In genomic region chr21:41878831-41879189, GRCh38 we compare ENCODE assay signal across 8 cellular contexts. TPM values are rescaled to one million over a fixed set of nuclear protein-coding genes. Genes with fewer than 3 reads are reported as not detected.
DNase-seq lines count a peak whose midpoint lies in the region; ATAC-seq and TF ChIP-seq lines count a peak whose summit lies in the region.

No MANE protein-coding gene starts in this region.

- H3K79me2 ChIP-seq in DOHH2 (ENCODE audit: control insufficient read depth, low read length) = peaks cover 54% of the 10 kb centered on the region
- H3K79me2 ChIP-seq in Karpas-422 (ENCODE audit: low read length) = peaks cover 7% of the 10 kb centered on the region
- peaks cover 24% of the 10 kb centered on the region; the same call in 1 of the 2 replicates for H3K79me2 ChIP-seq in SK-N-SH (ENCODE audit: insufficient read depth)

- no CpG with 5 or more reads among the region's 65 CpGs for WGBS in SK-N-SH (ENCODE audit: low lambda C conversion rate)
- 0% methylated on average over 4 of the region's 65 CpGs; no CpG with 5 or more reads in 1 of the 2 donors for WGBS in upper lobe of left lung, 2 donors

- TF ChIP-seq EP300 in SK-N-SH (IDR thresholded peaks at IDR 0.05; ENCODE audit: borderline replicate concordance in 1 of 2, low read depth in 1 of 2, low read length in 1 of 2) (no peak), upper lobe of left lung (IDR thresholded peaks at IDR 0.05) (no peak)

- TF ChIP-seq CTCF in DOHH2 (IDR thresholded peaks at IDR 0.05; ENCODE audit: low read depth, low read length, poor library complexity, severe bottlenecking) = no peak
- no peak for TF ChIP-seq CTCF in SK-N-SH (IDR thresholded peaks at IDR 0.05)
- TF ChIP-seq CTCF in cardiac muscle cell (IDR thresholded peaks at IDR 0.05; ENCODE audit: low read depth, low read length) = no peak
- TF ChIP-seq CTCF in upper lobe of left lung (IDR thresholded peaks at IDR 0.05) = no peak

- H3K9me2 ChIP-seq in DOHH2 (replicated peaks; ENCODE audit: control insufficient read depth, low read length) (no peaks in the 10 kb centered on the region), Karpas-422 (replicated peaks; ENCODE audit: insufficient read depth, low read length) (no peaks in the 10 kb centered on the region), SK-N-SH (no peaks in the 10 kb centered on the region)

- no peak overlapping the region for H2AFZ ChIP-seq in Karpas-422 (ENCODE audit: low read length)
- H2AFZ ChIP-seq in SK-N-SH (ENCODE audit: low read depth) = no peak overlapping the region

- H3K36me3 ChIP-seq in DOHH2 (ENCODE audit: control insufficient read depth, low read length) = peaks cover 12% of the 10 kb centered on the region
- H3K36me3 ChIP-seq in Karpas-422 (ENCODE audit: insufficient read depth, low read length) = no peaks in the 10 kb centered on the region
- no peaks in the 10 kb centered on the region for H3K36me3 ChIP-seq in SK-N-SH (replicated peaks in 1 of 2; ENCODE audit: control insufficient read depth in 1 of 2, insufficient read depth in 2 of 2, low read length in 1 of 2)
- H3K36me3 ChIP-seq in cardiac muscle cell = no peaks in the 10 kb centered on the region
- no peaks in the 10 kb centered on the region for H3K36me3 ChIP-seq in upper lobe of left lung

- POLR2A ChIA-PET in SK-N-SH (lab: Yijun Ruan, JAX) = interaction anchor here (0.5 to 1.6 kb wide), 2 partner anchors 9 to 24 kb away, joined by 3 to 4 read pairs; no protein-coding TSS in a partner anchor

- no peaks in the 10 kb centered on the region for H3K36me3 Mint-ChIP-seq in activated naive CD4-positive, alpha-beta T cell treated with anti-CD3 and anti-CD28 coated beads, Interleukin-2, amount 50 U/mL, for 72 hours

- intact Hi-C loops in posterior vena cava (cut with DNase I) = no loop called here

- H3K9me3 Mint-ChIP-seq in activated naive CD4-positive, alpha-beta T cell treated with anti-CD3 and anti-CD28 coated beads, Interleukin-2, amount 50 U/mL, for 72 hours = no peaks in the 10 kb centered on the region

- DNase-seq in Karpas-422 (peak; percentile 89), SK-N-SH (peak; percentile 93), cardiac muscle cell (ENCODE audit: low read depth in 1 of 2, low spot score in 1 of 2) (peak; percentile 89), posterior vena cava (ENCODE audit: low spot score) (peak; percentile 95), upper lobe of left lung (peak; percentile 70 to 93)
- peak in 1 of 2 donors; percentile 79 for DNase-seq in activated naive CD4-positive, alpha-beta T cell treated with anti-CD3 and anti-CD28 coated beads, Interleukin-2, amount 50 U/mL, for 72 hours (ENCODE audit: low spot score in 2 of 2)

- ATAC-seq in GM21717 (IDR thresholded peaks at IDR 0.05; ENCODE audit: unreplicated experiment) (peak; percentile 41), upper lobe of left lung (ENCODE audit: low FRiP score in 2 of 2) (peak in 1 of 2 donors; percentile 70)
- peak; percentile 41 to 74 for ATAC-seq in activated naive CD4-positive, alpha-beta T cell treated with anti-CD3 and anti-CD28 coated beads, Interleukin-2, amount 50 U/mL, for 72 hours

- H3K27me3 ChIP-seq in DOHH2 (ENCODE audit: control insufficient read depth, low read length) = no peaks in the 10 kb centered on the region
- H3K27me3 ChIP-seq in Karpas-422 (ENCODE audit: low read length) = no peaks in the 10 kb centered on the region
- H3K27me3 ChIP-seq in SK-N-SH (ENCODE audit: insufficient read depth) = no peaks in the 10 kb centered on the region
- H3K27me3 ChIP-seq in cardiac muscle cell = no peaks in the 10 kb centered on the region
- no peaks in the 10 kb centered on the region for H3K27me3 ChIP-seq in upper lobe of left lung

- H3F3A ChIP-seq in DOHH2 (ENCODE audit: control insufficient read depth, insufficient read depth) = peaks cover 50% of the 10 kb centered on the region
- H3F3A ChIP-seq in SK-N-SH (replicated peaks; ENCODE audit: insufficient read depth) = peaks cover 9% of the 10 kb centered on the region

- H3K4me1 ChIP-seq in DOHH2 (ENCODE audit: control insufficient read depth, low read length) = peaks cover 61% of the 10 kb centered on the region
- H3K4me1 ChIP-seq in Karpas-422 (ENCODE audit: low read length) = peaks cover 24% of the 10 kb centered on the region
- H3K4me1 ChIP-seq in SK-N-SH (ENCODE audit: control insufficient read depth in 1 of 2, insufficient read depth in 2 of 2, low read depth in 1 of 2, low read length in 1 of 2) = peaks cover 0 to 13% of the 10 kb centered on the region in 2 experiments; a peak in 3 of 4 replicates
- H3K4me1 ChIP-seq in cardiac muscle cell (ENCODE audit: low read depth) = peaks cover 4% of the 10 kb centered on the region
- peaks cover 10 to 26% (median 19%) of the 10 kb centered on the region in 4 donors for H3K4me1 ChIP-seq in upper lobe of left lung

- no peaks in the 10 kb centered on the region for H4K20me1 ChIP-seq in DOHH2 (ENCODE audit: control insufficient read depth, insufficient read depth, low read depth, low read length)
- H4K20me1 ChIP-seq in Karpas-422 (ENCODE audit: insufficient read depth, low read depth, low read length) = peaks cover 32% of the 10 kb centered on the region
- H4K20me1 ChIP-seq in SK-N-SH (ENCODE audit: insufficient read depth) = no peaks in the 10 kb centered on the region

- no peak for TF ChIP-seq POLR2A in upper lobe of left lung (IDR thresholded peaks at IDR 0.05)

- H3K27ac Mint-ChIP-seq in activated naive CD4-positive, alpha-beta T cell treated with anti-CD3 and anti-CD28 coated beads, Interleukin-2, amount 50 U/mL, for 72 hours = no peak overlapping the region

- H3K9ac ChIP-seq in Karpas-422 (ENCODE audit: low read length) (peak overlapping the region; percentile 82), SK-N-SH (peak overlapping the region; percentile 83; the same call in 1 of the 2 replicates)

- H3K4me3 ChIP-seq in DOHH2 (ENCODE audit: low read length) (peak overlapping the region; percentile 94), Karpas-422 (ENCODE audit: low read length) (peak overlapping the region; percentile 91; the same call in 1 of the 2 replicates), SK-N-SH (ENCODE audit: low read depth in 2 of 2, low read length in 1 of 2) (peak overlapping the region; percentile 88 to 93), cardiac muscle cell (peak overlapping the region; percentile 98), upper lobe of left lung (peak overlapping the region in 3 of 4 donors; percentile 77 to 91 (median 89))

- 0 out of 2 replicates have a peak overlapping the region, but pooled peaks have one; percentile 82 for H3K4me2 ChIP-seq in DOHH2 (ENCODE audit: low read length)
- peak overlapping the region; percentile 67 for H3K4me2 ChIP-seq in Karpas-422 (ENCODE audit: low read depth, low read length, poor library complexity, severe bottlenecking)
- H3K4me2 ChIP-seq in SK-N-SH = peak overlapping the region; percentile 94; the same call in 1 of the 2 replicates

- CTCF ChIA-PET in SK-N-SH (lab: Yijun Ruan, JAX) = interaction anchor here (2.4 kb wide), 1 partner anchor 239 kb away, joined by 10 read pairs; no protein-coding TSS in a partner anchor

- H3K9me3 ChIP-seq in DOHH2 (ENCODE audit: control insufficient read depth, insufficient read depth, low read length) = no peaks in the 10 kb centered on the region
- H3K9me3 ChIP-seq in Karpas-422 (ENCODE audit: low read length) = no peaks in the 10 kb centered on the region
- H3K9me3 ChIP-seq in SK-N-SH = no peaks in the 10 kb centered on the region
- no peaks in the 10 kb centered on the region for H3K9me3 ChIP-seq in cardiac muscle cell (ENCODE audit: low read depth)
- H3K9me3 ChIP-seq in upper lobe of left lung = no peaks in the 10 kb centered on the region

- no peak for TF ChIP-seq RAD21 in SK-N-SH (IDR thresholded peaks at IDR 0.05; ENCODE audit: low read length)

- H3K27ac ChIP-seq in DOHH2 (ENCODE audit: low read depth, low read length) (peak overlapping the region; percentile 92), Karpas-422 (ENCODE audit: low read length) (no peak overlapping the region), SK-N-SH (ENCODE audit: low read depth in 2 of 2, low read length in 1 of 2) (peak overlapping the region in 1 of 2 experiments; percentile 87; a peak in 2 of 4 replicates), cardiac muscle cell (no peak overlapping the region), upper lobe of left lung (peak overlapping the region in 3 of 4 donors; percentile 52 to 90 (median 76))

TF ChIP-seq in SK-N-SH, 30 proteins besides CTCF, POLR2A, EP300 and RAD21 (continues in another document):
- TF ChIP-seq TAF1 (IDR thresholded peaks at IDR 0.05; ENCODE audit: borderline replicate concordance, low read depth, low read length) = peak; percentile 46; the same call in 1 of the 2 replicates
- 0 out of 2 replicates have a peak, but pooled peaks have one; percentile 15 for TF ChIP-seq JUND (IDR thresholded peaks at IDR 0.05)
- TF ChIP-seq ZBTB33 (IDR thresholded peaks at IDR 0.05; ENCODE audit: borderline replicate concordance, low read depth) = no peak

RNA-seq across cellular contexts. Expression of gene PRDM15, which starts 0.3 kb away (rescaled TPM):
- total RNA-seq in Karpas-422 (2014; rRNA removed; shearing (Covaris generic); ENCODE audit: low replicate concordance) = 3.0 and 14.6 TPM in 2 replicates
- polyA plus RNA-seq in SK-N-SH (2012; rRNA removed) (6.6 and 7.0 TPM in 2 replicates), cardiac muscle cell (2.3 and 4.5 TPM in 2 replicates)
- 2.5 and 3.0 TPM in 2 replicates for polyA plus RNA-seq in SK-N-SH (2012; cell fraction: cytosol; rRNA removed)
- polyA plus RNA-seq in SK-N-SH (2012; cell fraction: nucleus; rRNA removed) = 25.7 and 30.7 TPM in 2 replicates
- total RNA-seq in activated naive CD4-positive, alpha-beta T cell treated with anti-CD3 and anti-CD28 coated beads, Interleukin-2, amount 50 U/mL, for 72 hours = 10 to 100 TPM; 13.1 to 23.0 TPM
- total RNA-seq in cardiac muscle cell (3.9 and 6.4 TPM in 2 replicates), posterior vena cava (1 to 10 TPM; 2.9 to 5.0 TPM), upper lobe of left lung (10 to 100 TPM in 2 of 6 donors, 1 to 10 TPM in 4; 5.3 to 31.4 (median 7.4) TPM)

Comparison
In these comparisons a context has a peak if more than half of its experiments do, and no peak if none do; other contexts are left out.
1. H3K27ac ChIP-seq: peak in DOHH2 (single experiment) and upper lobe of left lung (3 of 4); none in Karpas-422 (single experiment) and cardiac muscle cell (single experiment).
2. Peak in every context shown above with its lines, with median percentiles within 50 percentile points of each other: H3K4me2 ChIP-seq and H3K4me3 ChIP-seq.